Comparison of ENCODE assay signal across 13 cellular contexts in genomic region chr2:227623225-227623624, GRCh38. TPM values are rescaled to one million over a fixed set of nuclear protein-coding genes. Genes with fewer than 3 reads are reported as not detected.
DNase-seq lines count a peak whose midpoint lies in the region; ATAC-seq and TF ChIP-seq lines count a peak whose summit lies in the region.
"Had no signal": no experiment of that assay in that cellular context is flagged by ENCODE, and none has a peak within 500 bp of the region (broad histone marks: within the 10 kb centered on the region; RNA-seq: fewer than 3 reads in every experiment).

No MANE protein-coding gene starts in this region.

- no peaks in the 10 kb centered on the region for H3K4me1 ChIP-seq in SK-N-SH (ENCODE audit: control insufficient read depth in 1 of 2, insufficient read depth in 2 of 2, low read depth in 1 of 2, low read length in 1 of 2)

- H3K79me2 ChIP-seq in SK-N-SH (ENCODE audit: insufficient read depth), result no peaks in the 10 kb centered on the region

- H3K27me3 ChIP-seq in SK-N-SH (ENCODE audit: insufficient read depth), result no peaks in the 10 kb centered on the region

- H3F3A ChIP-seq in SK-N-SH (replicated peaks; ENCODE audit: insufficient read depth), result no peaks in the 10 kb centered on the region

- no peak for TF ChIP-seq CTCF in SK-N-SH (IDR thresholded peaks at IDR 0.05)

- no peaks in the 10 kb centered on the region for H3K9me2 ChIP-seq in SK-N-SH

- CTCF ChIA-PET in SK-N-SH (lab: Yijun Ruan, JAX), result no interaction called here

- no peak overlapping the region for H3K9ac ChIP-seq in SK-N-SH

- no peaks in the 10 kb centered on the region for H3K9me3 ChIP-seq in SK-N-SH

- peak overlapping the region; percentile 30; the same call in 1 of the 2 replicates for H3K4me2 ChIP-seq in SK-N-SH

- no peak overlapping the region for H3K4me3 ChIP-seq in SK-N-SH (ENCODE audit: low read depth in 2 of 2, low read length in 1 of 2)

- POLR2A ChIA-PET in SK-N-SH (lab: Yijun Ruan, JAX), result no interaction called here

- H3K27ac ChIP-seq in SK-N-SH (ENCODE audit: low read depth in 2 of 2, low read length in 1 of 2), result peak overlapping the region in 1 of 2 experiments; percentile 23; a peak in 2 of 4 replicates
- H3K27ac ChIP-seq: VCaP had no signal

- no peak for ATAC-seq in GM18520 (IDR thresholded peaks at IDR 0.05; ENCODE audit: unreplicated experiment)
- no peak for ATAC-seq in HG03469 (IDR thresholded peaks at IDR 0.05; ENCODE audit: unreplicated experiment)

- no peak for TF ChIP-seq RAD21 in SK-N-SH (IDR thresholded peaks at IDR 0.05; ENCODE audit: low read length)

- DNase-seq in GM03348 (ENCODE audit: low spot score) (peak; percentile 56), SK-N-SH (no peak), fibroblast of gingiva (ENCODE audit: low read depth) (peak; percentile 16), renal cortical epithelial cell (ENCODE audit: low read depth) (peak; percentile 73), Ammon's horn (ENCODE audit: low spot score) (no peak), NCI-H1436 (lab: John Stamatoyannopoulos, UW) (no peak)
- DNase-seq: effector CD8-positive, alpha-beta T cell; NCI-H1436 treated with DMSO at 0.1 percent for 48 hours; NCI-H774 had no signal

- H3K36me3 ChIP-seq in SK-N-SH (replicated peaks in 1 of 2; ENCODE audit: control insufficient read depth in 1 of 2, insufficient read depth in 2 of 2, low read length in 1 of 2), result no peaks in the 10 kb centered on the region

- no peaks in the 10 kb centered on the region for H4K20me1 ChIP-seq in SK-N-SH (ENCODE audit: insufficient read depth)

- H2AFZ ChIP-seq in SK-N-SH (ENCODE audit: low read depth), result peak overlapping the region; percentile 89; the same call in 1 of the 2 replicates

- no peak for TF ChIP-seq EP300 in SK-N-SH (IDR thresholded peaks at IDR 0.05; ENCODE audit: borderline replicate concordance in 1 of 2, low read depth in 1 of 2, low read length in 1 of 2)

TF ChIP-seq in SK-N-SH, 30 proteins besides CTCF, POLR2A, EP300 and RAD21:
- no peak for TF ChIP-seq SMC3 (IDR thresholded peaks at IDR 0.05; ENCODE audit: low read depth, low read length)
- no peak for TF ChIP-seq GATA2 (CRISPR knock-in tag; IDR thresholded peaks at IDR 0.05)
- TF ChIP-seq YY1 (IDR thresholded peaks at IDR 0.05; ENCODE audit: low read depth), result no peak
- TF ChIP-seq MAX (IDR thresholded peaks at IDR 0.05; ENCODE audit: low read depth), result no peak
- no peak for TF ChIP-seq TCF12 (IDR thresholded peaks at IDR 0.05)
- no peak for TF ChIP-seq EZH2phosphoT487 (IDR thresholded peaks at IDR 0.05; ENCODE audit: borderline replicate concordance, low read depth)
- no peak for TF ChIP-seq CHD2 (IDR thresholded peaks at IDR 0.05; ENCODE audit: low read length, partially characterized antibody)
- TF ChIP-seq NFIC (IDR thresholded peaks at IDR 0.05; ENCODE audit: borderline replicate concordance), result no peak
- TF ChIP-seq RCOR1 (IDR thresholded peaks at IDR 0.05; ENCODE audit: low read length), result no peak
- no peak for TF ChIP-seq MXI1 (IDR thresholded peaks at IDR 0.05; ENCODE audit: low read depth, low read length)
- TF ChIP-seq PBX3 (IDR thresholded peaks at IDR 0.05), result no peak
- no peak for TF ChIP-seq TAF1 (IDR thresholded peaks at IDR 0.05; ENCODE audit: borderline replicate concordance, low read depth, low read length)
- peak; percentile 53; the same call in 1 of the 2 replicates for TF ChIP-seq FOSL2 (IDR thresholded peaks at IDR 0.05; ENCODE audit: borderline replicate concordance, low read depth)
- peak; percentile 45 for TF ChIP-seq JUND (IDR thresholded peaks at IDR 0.05)
- TF ChIP-seq TEAD4 (IDR thresholded peaks at IDR 0.05; ENCODE audit: borderline replicate concordance, insufficient read depth), result no peak
- TF ChIP-seq IRF3 (IDR thresholded peaks at IDR 0.05; ENCODE audit: low read depth, low read length), result no peak
- TF ChIP-seq USF2 (IDR thresholded peaks at IDR 0.05; ENCODE audit: borderline replicate concordance, low read depth, low read length), result no peak
- TF ChIP-seq USF1 (IDR thresholded peaks at IDR 0.05; ENCODE audit: borderline replicate concordance, low read depth), result no peak
- no peak for TF ChIP-seq FOXJ3 (CRISPR knock-in tag; IDR thresholded peaks at IDR 0.05)
- no peak for TF ChIP-seq NRF1 (IDR thresholded peaks at IDR 0.05; ENCODE audit: low read depth, low read length)
- no peak for TF ChIP-seq ELF1 (IDR thresholded peaks at IDR 0.05)
- TF ChIP-seq GABPA (IDR thresholded peaks at IDR 0.05; ENCODE audit: low read depth), result no peak
- peak; percentile 41; the same call in 1 of the 2 replicates for TF ChIP-seq RXRA (IDR thresholded peaks at IDR 0.05; ENCODE audit: borderline replicate concordance, low read depth)
- TF ChIP-seq ZBTB33 (IDR thresholded peaks at IDR 0.05; ENCODE audit: borderline replicate concordance, low read depth), result no peak

RNA-seq across cellular contexts. Expression of gene SCYGR4, which starts 5.9 kb away (rescaled TPM):
- not detected in 2 replicates for polyA plus RNA-seq in SK-N-SH (2012; rRNA removed)
- not detected in 2 replicates for polyA plus RNA-seq in SK-N-SH (2012; cell fraction: cytosol; rRNA removed)
- polyA plus RNA-seq in SK-N-SH (2012; cell fraction: nucleus; rRNA removed), result not detected in 2 replicates
- not detected in 2 replicates for total RNA-seq in renal cortical epithelial cell
- total RNA-seq: H1 had no signal
- polyA plus RNA-seq: H1 had no signal

RNA-seq across cellular contexts. Expression of gene SCYGR3, which starts 8.6 kb away (rescaled TPM):
- polyA plus RNA-seq in SK-N-SH (2012; rRNA removed), result not detected in 2 replicates
- polyA plus RNA-seq in SK-N-SH (2012; cell fraction: cytosol; rRNA removed), result not detected in 2 replicates
- not detected in 2 replicates for polyA plus RNA-seq in SK-N-SH (2012; cell fraction: nucleus; rRNA removed)
- not detected in 2 replicates for total RNA-seq in renal cortical epithelial cell
- total RNA-seq: H1 had no signal
- polyA plus RNA-seq: H1 had no signal

RNA-seq across cellular contexts. Expression of gene SCYGR2, which starts 24.5 kb away (rescaled TPM):
- polyA plus RNA-seq in SK-N-SH (2012; rRNA removed), result not detected in 2 replicates
- polyA plus RNA-seq in SK-N-SH (2012; cell fraction: cytosol; rRNA removed), result not detected in 2 replicates
- not detected in 2 replicates for polyA plus RNA-seq in SK-N-SH (2012; cell fraction: nucleus; rRNA removed)
- not detected in 2 replicates for total RNA-seq in renal cortical epithelial cell
- total RNA-seq: H1 had no signal
- polyA plus RNA-seq: H1 had no signal

RNA-seq across cellular contexts. Expression of gene SCYGR5, which starts 43.4 kb away (rescaled TPM):
- not detected in 2 replicates for polyA plus RNA-seq in SK-N-SH (2012; rRNA removed)
- not detected in 2 replicates for polyA plus RNA-seq in SK-N-SH (2012; cell fraction: cytosol; rRNA removed)
- polyA plus RNA-seq in SK-N-SH (2012; cell fraction: nucleus; rRNA removed), result not detected in 2 replicates
- not detected in 2 replicates for total RNA-seq in renal cortical epithelial cell
- total RNA-seq: H1 had no signal
- polyA plus RNA-seq: H1 had no signal

Comparison
In these comparisons a context has a peak if more than half of its experiments do, and no peak if none do; other contexts are left out.
1. DNase-seq: peak in GM03348 (single experiment), fibroblast of gingiva (single experiment) and renal cortical epithelial cell (single experiment); none in SK-N-SH (single experiment), Ammon's horn (single experiment) and NCI-H1436 (single experiment).